11 cellular contexts compared by ENCODE assay signal in the genomic region with DNA sequence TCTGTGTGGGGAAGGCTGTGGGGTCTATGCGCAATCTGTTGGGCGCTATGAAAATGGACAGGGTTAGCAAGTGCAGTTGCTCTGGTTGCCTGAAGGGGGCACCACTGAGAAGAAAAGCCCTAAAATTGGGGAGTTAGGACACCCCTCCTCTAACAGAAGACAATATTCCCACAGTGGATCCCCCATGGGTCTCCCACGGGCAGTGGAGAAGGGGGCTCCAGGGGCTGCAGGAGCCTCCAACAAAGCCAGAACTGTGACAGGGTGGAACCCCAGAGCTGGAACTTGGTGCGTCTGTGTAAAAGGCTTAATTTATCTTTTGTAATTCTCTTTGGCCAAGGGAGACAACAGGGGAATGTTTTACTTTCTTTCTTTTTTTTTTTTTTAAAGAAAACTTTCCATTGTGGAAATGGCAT. TPM values are rescaled to one million over a fixed set of nuclear protein-coding genes. Genes with fewer than 3 reads are reported as not detected.
DNase-seq lines count a peak whose midpoint lies in the region; ATAC-seq, FAIRE-seq and TF ChIP-seq lines count a peak whose summit lies in the region.
"Had no signal": no experiment of that assay in that cellular context is flagged by ENCODE, and none has a peak within 500 bp of the region (broad histone marks: within the 10 kb centered on the region; RNA-seq: fewer than 3 reads in every experiment).

No MANE protein-coding gene starts in this region.

- H3K9ac ChIP-seq in astrocyte (ENCODE audit: low read length), result no peak overlapping the region

- intact Hi-C loops in left ventricle myocardium inferior (cut with micrococcal nuclease), result no loop called here
- intact Hi-C loops in left cardiac atrium (cut with DNase I), result loop anchor here (5.0 kb wide), 2 partner anchors 123 to 128 kb away; no protein-coding TSS in a partner anchor
- intact Hi-C loops in left lung (cut with DNase I), result no loop called here
- intact Hi-C loops in aorta (cut with DNase I), result loop anchor here in 1 of 2 donors (5.0 kb wide), 1 partner anchor 123 kb away; no protein-coding TSS in a partner anchor

- H3K9me3 Mint-ChIP-seq in astrocyte (ENCODE audit: unreplicated experiment), result peaks cover 3% of the 10 kb centered on the region
- peaks cover 0 to 5% of the 10 kb centered on the region in 2 donors for H3K9me3 Mint-ChIP-seq in effector memory CD8-positive, alpha-beta T cell

- no peaks in the 10 kb centered on the region for H3K79me2 ChIP-seq in astrocyte (ENCODE audit: insufficient read depth, low read length)

- WGBS in aorta, 2 donors, result 33 to 37% methylated on average over 4 of the region's 4 CpGs

- no peaks in the 10 kb centered on the region for H3K9me3 ChIP-seq in left ventricle myocardium inferior (replicated peaks)
- no peaks in the 10 kb centered on the region for H3K9me3 ChIP-seq in astrocyte (ENCODE audit: insufficient read depth, low read depth, low read length)
- H3K9me3 ChIP-seq in left lung, result no peaks in the 10 kb centered on the region
- no peaks in the 10 kb centered on the region for H3K9me3 ChIP-seq in aorta (ENCODE audit: control insufficient read depth, low read length)

- no peak for DNase-seq in left ventricle myocardium inferior
- DNase-seq in left cardiac atrium, result no peak
- DNase-seq in astrocyte (ENCODE audit: low read depth), result no peak
- DNase-seq in left lung, result no peak
- DNase-seq in aorta, result no peak
- no peak for DNase-seq in NCI-H2029 (lab: John Stamatoyannopoulos, UW)
- DNase-seq in NCI-H2081 (lab: John Stamatoyannopoulos, UW), result no peak
- DNase-seq in effector memory CD8-positive, alpha-beta T cell, result no peak
- DNase-seq: activated CD4-positive, CD25-positive, alpha-beta regulatory T cell treated with anti-CD3 and anti-CD28 coated beads, Interleukin-2, amount 50 U/mL, for 72 hours; amniotic stem cell; NCI-H524 treated with DMSO at 0.1 percent for 48 hours had no signal

- H2AFZ ChIP-seq in astrocyte (ENCODE audit: low read depth, low read length), result no peak overlapping the region

- H3K36me3 ChIP-seq in left ventricle myocardium inferior (no peaks in the 10 kb centered on the region), astrocyte (ENCODE audit: insufficient read depth, low read length) (no peaks in the 10 kb centered on the region), left lung (no peaks in the 10 kb centered on the region), aorta (ENCODE audit: control insufficient read depth in 1 of 2, insufficient read depth in 2 of 2, low read length in 1 of 2) (no peaks in the 10 kb centered on the region)

- no peaks in the 10 kb centered on the region for H3K4me1 Mint-ChIP-seq in astrocyte (ENCODE audit: low read depth, unreplicated experiment)
- H3K4me1 Mint-ChIP-seq in effector memory CD8-positive, alpha-beta T cell (ENCODE audit: low read depth in 2 of 2), result no peaks in the 10 kb centered on the region

- no peak for FAIRE-seq in astrocyte (lab: Jason Lieb, UNC)

- ATAC-seq in left cardiac atrium (no peak), left lung (no peak), aorta (ENCODE audit: low FRiP score) (peak; percentile 33)
- no peak for ATAC-seq in effector memory CD8-positive, alpha-beta T cell (replicated peaks)

- H3K4me1 ChIP-seq in left ventricle myocardium inferior (no peaks in the 10 kb centered on the region), astrocyte (ENCODE audit: insufficient read depth, low read length) (no peaks in the 10 kb centered on the region), left lung (no peaks in the 10 kb centered on the region), aorta (ENCODE audit: control insufficient read depth in 1 of 2, insufficient read depth in 2 of 2, low read length in 2 of 2) (peaks cover 2 to 7% of the 10 kb centered on the region in 2 donors)

- H3K27me3 Mint-ChIP-seq in astrocyte (ENCODE audit: low read depth, unreplicated experiment), result peaks cover 64% of the 10 kb centered on the region
- H3K27me3 Mint-ChIP-seq in effector memory CD8-positive, alpha-beta T cell, result peaks cover 15 to 64% of the 10 kb centered on the region in 2 donors

- H4K20me1 ChIP-seq in astrocyte (ENCODE audit: insufficient read depth, low read length), result no peaks in the 10 kb centered on the region

- H3K4me3 ChIP-seq in left ventricle myocardium inferior (no peak overlapping the region), astrocyte (ENCODE audit: insufficient read depth, low read depth, low read length) (no peak overlapping the region), left lung (no peak overlapping the region), aorta (ENCODE audit: low read length in 2 of 2) (no peak overlapping the region)

- H3K27me3 ChIP-seq in left ventricle myocardium inferior (ENCODE audit: low read depth) (peaks cover 7% of the 10 kb centered on the region), astrocyte (ENCODE audit: insufficient read depth, low read length) (peaks cover 13% of the 10 kb centered on the region), left lung (peaks cover 0 to 5% of the 10 kb centered on the region in 2 donors), aorta (ENCODE audit: control insufficient read depth in 1 of 2, insufficient read depth in 2 of 2, low read length in 1 of 2) (no peaks in the 10 kb centered on the region)

- no peaks in the 10 kb centered on the region for H3K36me3 Mint-ChIP-seq in astrocyte (ENCODE audit: low read depth, unreplicated experiment)
- H3K36me3 Mint-ChIP-seq in effector memory CD8-positive, alpha-beta T cell (ENCODE audit: insufficient read depth), result no peaks in the 10 kb centered on the region

- TF ChIP-seq CTCF in left ventricle myocardium inferior (IDR thresholded peaks at IDR 0.05; ENCODE audit: borderline replicate concordance) (peak; percentile 59), astrocyte (IDR thresholded peaks at IDR 0.05; ENCODE audit: insufficient read depth, low read depth, low read length) (peak; percentile 59), left lung (IDR thresholded peaks at IDR 0.05) (peak; percentile 42 to 57)

- no peak overlapping the region for H3K27ac ChIP-seq in left ventricle myocardium inferior (replicated peaks)
- no peak overlapping the region for H3K27ac ChIP-seq in astrocyte (ENCODE audit: low read depth, low read length)
- no peak overlapping the region for H3K27ac ChIP-seq in left lung
- peak overlapping the region; percentile 62 to 84 for H3K27ac ChIP-seq in aorta (ENCODE audit: low read depth in 1 of 2, low read length in 2 of 2)

- no peak overlapping the region for H3K4me2 ChIP-seq in astrocyte (ENCODE audit: low read length)

- no peak overlapping the region for H3K4me3 Mint-ChIP-seq in astrocyte (ENCODE audit: unreplicated experiment)
- H3K4me3 Mint-ChIP-seq in effector memory CD8-positive, alpha-beta T cell, result no peak overlapping the region

- H3K27ac Mint-ChIP-seq in astrocyte (ENCODE audit: unreplicated experiment), result no peak overlapping the region
- H3K27ac Mint-ChIP-seq in effector memory CD8-positive, alpha-beta T cell, result no peak overlapping the region

RNA-seq across cellular contexts. Expression of gene COL13A1, which starts 12.5 kb away (rescaled TPM):
- total RNA-seq in left ventricle myocardium inferior, result 2.5 TPM
- 1 to 10 TPM; 3.8 to 6.7 TPM for total RNA-seq in left cardiac atrium
- 0.65 and 0.86 TPM in 2 replicates for total RNA-seq in astrocyte
- 1 to 10 TPM; 2.1 to 4.0 TPM for total RNA-seq in left lung
- 10 to 100 TPM in 1 of 2 donors, 1 to 10 TPM in 1; 9.3 to 13.6 TPM for total RNA-seq in aorta
- polyA plus RNA-seq in aorta, result 10 to 100 TPM in 1 of 2 donors, 1 to 10 TPM in 1; 3.5 to 32.8 TPM

Comparison
In these comparisons a context has a peak if more than half of its experiments do, and no peak if none do; other contexts are left out.
1. intact Hi-C loops: an anchor here in left cardiac atrium (5.0 kb wide); none called in left ventricle myocardium inferior and left lung.
2. H3K27ac ChIP-seq: peak in aorta (2 of 2); none in left ventricle myocardium inferior (single experiment), astrocyte (single experiment) and left lung (0 of 2).
3. Peak in every context shown above with its lines, with median percentiles within 50 percentile points of each other: CTCF ChIP-seq.